ENCODE assay signal across 1 cellular context in the genomic region with DNA sequence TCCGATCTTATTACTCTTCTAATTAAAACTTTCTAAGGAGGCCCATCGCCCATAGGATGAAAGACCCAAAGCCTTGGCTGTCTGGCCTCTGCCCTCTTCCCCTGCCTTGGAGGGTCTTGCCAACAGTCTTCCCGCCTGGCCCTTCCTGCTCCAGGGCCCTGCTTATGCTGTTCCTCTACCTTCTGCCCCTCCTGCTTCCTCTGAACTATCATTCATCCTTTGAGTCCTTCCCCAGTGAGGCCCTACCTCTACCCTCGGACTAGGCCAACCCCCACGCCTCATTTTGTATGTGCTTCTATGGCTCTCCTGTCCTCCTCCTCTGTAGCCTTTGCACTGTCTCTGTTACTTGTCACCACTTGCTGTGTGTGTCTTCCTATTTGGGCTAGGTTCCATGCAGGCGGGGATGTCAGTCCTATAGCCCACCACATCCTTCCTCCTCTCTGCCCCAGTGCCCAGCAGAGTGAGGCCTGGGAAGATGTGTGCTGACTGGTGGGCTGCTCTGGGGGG.
TF ChIP-seq lines count a peak whose summit lies in the region.

No MANE protein-coding gene starts in this region.

TF ChIP-seq in K562, 482 proteins besides CTCF, POLR2A, EP300 and RAD21:
- TF ChIP-seq HCFC1 (IDR thresholded peaks at IDR 0.05; ENCODE audit: low read depth, low read length), result no peak
- TF ChIP-seq SNIP1 (IDR thresholded peaks at IDR 0.05; ENCODE audit: low read depth), result no peak
- TF ChIP-seq STAT5A (IDR thresholded peaks at IDR 0.05; ENCODE audit: borderline replicate concordance, low read length), result no peak
- no peak for TF ChIP-seq HDAC6 (IDR thresholded peaks at IDR 0.05; ENCODE audit: low read depth, low read length)
- TF ChIP-seq MXI1 (IDR thresholded peaks at IDR 0.05; ENCODE audit: low read depth, low read length), result no peak
- no peak for TF ChIP-seq IRF2 (CRISPR knock-in tag; IDR thresholded peaks at IDR 0.05)
- TF ChIP-seq, protein P1, sequence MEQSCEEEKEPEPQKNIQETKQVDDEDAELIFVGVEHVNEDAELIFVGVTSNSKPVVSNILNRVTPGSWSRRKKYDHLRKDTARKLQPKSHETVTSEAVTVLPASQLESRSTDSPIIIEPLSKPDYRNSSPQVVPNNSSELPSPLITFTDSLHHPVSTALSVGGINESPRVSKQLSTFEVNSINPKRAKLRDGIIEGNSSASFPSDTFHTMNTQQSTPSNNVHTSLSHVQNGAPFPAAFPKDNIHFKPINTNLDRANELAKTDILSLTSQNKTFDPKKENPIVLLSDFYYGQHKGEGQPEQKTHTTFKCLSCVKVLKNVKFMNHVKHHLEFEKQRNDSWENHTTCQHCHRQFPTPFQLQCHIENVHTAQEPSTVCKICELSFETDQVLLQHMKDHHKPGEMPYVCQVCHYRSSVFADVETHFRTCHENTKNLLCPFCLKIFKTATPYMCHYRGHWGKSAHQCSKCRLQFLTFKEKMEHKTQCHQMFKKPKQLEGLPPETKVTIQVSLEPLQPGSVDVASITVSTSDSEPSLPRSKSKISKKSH (CRISPR knock-in tag; IDR thresholded peaks at IDR 0.05), result no peak
- TF ChIP-seq HDAC2 (IDR thresholded peaks at IDR 0.05), result no peak
